In the genomic region with DNA sequence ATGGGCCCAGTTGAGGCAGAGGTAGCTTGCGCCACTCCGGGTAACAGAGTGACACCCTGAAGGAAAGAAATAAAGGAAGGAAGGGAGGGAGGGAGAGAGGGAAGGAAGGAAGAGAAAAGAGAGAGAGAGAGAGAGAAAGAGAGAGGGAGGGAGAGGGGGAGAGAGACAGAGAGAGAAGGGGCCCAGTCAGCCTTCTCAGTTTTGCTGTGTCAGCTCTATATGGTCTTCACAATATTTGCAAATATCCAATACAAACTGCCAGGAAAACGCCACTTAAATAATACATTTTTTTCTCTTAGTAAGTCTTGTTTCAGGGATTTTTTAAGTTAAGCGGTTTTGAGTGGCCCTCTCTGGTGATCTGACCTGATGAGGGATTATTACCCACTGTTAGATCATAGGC, we compare ENCODE assay signal across 23 cellular contexts.
"Had no signal": no experiment of that assay in that cellular context is flagged by ENCODE, and none has a peak within 500 bp of the region (broad histone marks: within the 10 kb centered on the region; RNA-seq: fewer than 3 reads in every experiment).

No MANE protein-coding gene starts in this region.

- H3K4me3 ChIP-seq: ascending aorta, body of pancreas had no signal

- H3K27ac ChIP-seq: ascending aorta, body of pancreas had no signal

- H3K27ac Mint-ChIP-seq: activated CD4-positive, alpha-beta memory T cell treated with anti-CD3 and anti-CD28 coated beads, Interleukin-2, amount 10 ng/mL, durations not matched to agents 7 days and 5 days; activated naive CD4-positive, alpha-beta T cell treated with anti-CD3 and anti-CD28 coated beads, Interleukin-2, amount 50 U/mL, for 24 hours had no signal

- ATAC-seq: body of pancreas had no signal

- H3K4me3 Mint-ChIP-seq: activated CD4-positive, alpha-beta memory T cell treated with anti-CD3 and anti-CD28 coated beads, Interleukin-2, amount 10 ng/mL, durations not matched to agents 7 days and 5 days; activated naive CD4-positive, alpha-beta T cell treated with anti-CD3 and anti-CD28 coated beads, Interleukin-2, amount 50 U/mL, for 24 hours; central memory CD8-positive, alpha-beta T cell had no signal

- H3K27me3 ChIP-seq: ascending aorta, body of pancreas had no signal

- H3K36me3 ChIP-seq: ascending aorta had no signal

- H3K9me3 ChIP-seq: ascending aorta, body of pancreas had no signal

- H3K36me3 Mint-ChIP-seq: activated naive CD4-positive, alpha-beta T cell treated with anti-CD3 and anti-CD28 coated beads, Interleukin-2, amount 50 U/mL, for 24 hours had no signal

- H3K9me3 Mint-ChIP-seq: activated CD4-positive, alpha-beta memory T cell treated with anti-CD3 and anti-CD28 coated beads, Interleukin-2, amount 10 ng/mL, durations not matched to agents 7 days and 5 days; activated naive CD4-positive, alpha-beta T cell treated with anti-CD3 and anti-CD28 coated beads, Interleukin-2, amount 50 U/mL, for 24 hours; central memory CD8-positive, alpha-beta T cell had no signal

- DNase-seq: activated CD4-positive, alpha-beta memory T cell treated with anti-CD3 and anti-CD28 coated beads, Interleukin-2, amount 10 ng/mL, durations not matched to agents 7 days and 5 days; activated CD4-positive, alpha-beta T cell treated with anti-CD3 and anti-CD28 coated beads, Interleukin-2, amount 50 U/mL, for 1 hour; activated CD4-positive, CD25-positive, alpha-beta regulatory T cell; activated effector memory CD4-positive, alpha-beta T cell treated with Interleukin-2 at 50 U/mL for 16 hours; activated naive CD4-positive, alpha-beta T cell; activated T-cell treated with anti-CD3 and anti-CD28 coated beads for 4 hours; amniotic stem cell; body of pancreas; NCI-H1092; NCI-H1417; NCI-H2029; NCI-H2107; NCI-H2171 treated with DMSO at 0.1 percent for 48 hours; NCI-H226; NCI-H526 treated with DMSO at 0.1 percent for 48 hours; NCI-H82; SIG-M5; T-helper 2 cell; T1000 had no signal

- FAIRE-seq: TTC549 had no signal

- H3K27me3 Mint-ChIP-seq: activated naive CD4-positive, alpha-beta T cell treated with anti-CD3 and anti-CD28 coated beads, Interleukin-2, amount 50 U/mL, for 24 hours; central memory CD8-positive, alpha-beta T cell had no signal
